Comparison of ENCODE assay signal across 25 cellular contexts in genomic region chr1:224676613-224677012, GRCh38.
"Had no signal": no experiment of that assay in that cellular context is flagged by ENCODE, and none has a peak within 500 bp of the region (broad histone marks: within the 10 kb centered on the region; RNA-seq: fewer than 3 reads in every experiment).

No MANE protein-coding gene starts in this region.

- DNase-seq: cerebellar nuclear complex; cortex of kidney; effector memory CD8-positive, alpha-beta T cell; erythroblast; esophagus squamous epithelium; gastrocnemius medialis; heart left ventricle; mesenchymal stem cell; midbrain; naive thymus-derived CD4-positive, alpha-beta T cell; nephron progenitor cell; nucleus accumbens; posterior cingulate gyrus; psoas muscle; right cardiac atrium; sigmoid colon; stimulated activated CD4-positive, alpha-beta T cell treated with anti-CD3 and anti-CD28 coated beads, Interleukin-2, amount 100 ng/mL, for 24 hours; stimulated activated CD4-positive, alpha-beta T cell treated with anti-CD3 and anti-CD28 coated beads, Interleukin-4, amount 100 ng/mL, for 24 hours; stimulated activated naive CD4-positive, alpha-beta T cell treated with Interleukin-2 at 50 U/mL for 16 hours; stomach; tibial artery had no signal

- ATAC-seq: effector memory CD8-positive, alpha-beta T cell; gastrocnemius medialis; left lobe of liver; naive thymus-derived CD4-positive, alpha-beta T cell; psoas muscle; right cardiac atrium; stimulated activated effector memory CD8-positive, alpha-beta T cell treated with anti-CD3 and anti-CD28 coated beads, Interleukin-12 subunit alpha, Interleukin-12 subunit beta, amount 100 ng/mL, for 72 hours had no signal

- H3K27ac ChIP-seq: esophagus squamous epithelium, gastrocnemius medialis, heart left ventricle, hepatocyte, psoas muscle, sigmoid colon, stomach, tibial artery had no signal

- H3K4me3 ChIP-seq: esophagus squamous epithelium, gastrocnemius medialis, heart left ventricle, hepatocyte, lung, psoas muscle, sigmoid colon, stomach, tibial artery had no signal

- H3K36me3 ChIP-seq: esophagus squamous epithelium, gastrocnemius medialis, heart left ventricle, sigmoid colon, stomach, tibial artery had no signal

- H3K4me1 ChIP-seq: esophagus squamous epithelium, sigmoid colon, stomach, tibial artery had no signal

- H3K27me3 ChIP-seq: esophagus squamous epithelium, gastrocnemius medialis, hepatocyte, sigmoid colon, stomach, tibial artery had no signal

- H3K9me3 ChIP-seq: esophagus squamous epithelium, gastrocnemius medialis, heart left ventricle, psoas muscle, sigmoid colon, stomach, tibial artery had no signal
